ENCODE assay signal across 8 cellular contexts in the genomic region with DNA sequence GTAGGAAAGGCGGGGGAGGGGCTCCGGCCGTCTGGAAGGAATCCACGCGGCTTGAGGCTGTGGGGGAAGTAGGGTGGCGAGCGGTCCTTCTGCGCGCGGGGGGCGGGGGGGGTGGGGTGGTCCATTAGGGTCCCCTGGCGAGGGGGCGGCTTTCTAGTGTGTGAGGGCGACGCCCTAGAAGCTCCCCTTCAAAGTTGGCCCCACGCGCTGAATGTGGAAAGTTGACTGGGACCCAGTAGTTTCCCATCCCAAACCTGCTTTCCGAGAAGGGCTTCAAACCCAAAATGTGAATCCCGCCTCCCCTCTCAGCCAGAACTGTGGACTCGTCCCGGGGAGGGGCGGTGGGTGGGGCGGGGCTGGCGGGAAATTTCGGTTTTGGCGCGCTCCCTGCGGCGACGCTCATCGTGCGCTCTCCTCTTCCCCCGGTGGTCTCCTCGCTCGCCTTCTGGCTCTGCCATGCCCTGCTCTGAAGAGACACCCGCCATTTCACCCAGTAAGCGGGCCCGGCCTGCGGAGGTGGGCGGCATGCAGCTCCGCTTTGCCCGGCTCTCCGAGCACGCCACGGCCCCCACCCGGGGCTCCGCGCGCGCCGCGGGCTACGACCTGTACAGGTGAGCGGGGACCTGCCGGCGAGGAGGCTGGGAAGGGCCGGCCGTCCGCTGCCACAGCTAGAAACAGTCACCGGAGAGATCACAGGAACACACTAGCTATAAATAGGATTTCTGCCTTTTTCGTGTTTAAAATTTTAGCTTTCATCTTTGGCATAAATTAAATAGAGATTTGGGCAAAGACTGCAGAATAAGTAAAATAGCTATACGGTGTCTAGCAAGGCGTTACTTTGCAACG. TPM values are rescaled to one million over a fixed set of nuclear protein-coding genes. Genes with fewer than 3 reads are reported as not detected.
DNase-seq lines count a peak whose midpoint lies in the region; ATAC-seq, FAIRE-seq and TF ChIP-seq lines count a peak whose summit lies in the region.

No MANE protein-coding gene starts in this region.

- H3K9me3 ChIP-seq in neutrophil, result no peaks in the 10 kb centered on the region
- no peaks in the 10 kb centered on the region for H3K9me3 ChIP-seq in suprapubic skin

- H3K27me3 ChIP-seq in foreskin keratinocyte, result no peaks in the 10 kb centered on the region
- no peaks in the 10 kb centered on the region for H3K27me3 ChIP-seq in neutrophil
- H3K27me3 ChIP-seq in suprapubic skin, result no peaks in the 10 kb centered on the region

- under 1% methylated on average over 29 of the region's 64 CpGs for WGBS in suprapubic skin

- DNase-seq in DMS 273 treated with DMSO at 0.1 percent for 48 hours (lab: John Stamatoyannopoulos, UW) (peak; percentile 21), HTR-8/SVneo (ENCODE audit: insufficient read length, low spot score) (peak; percentile 58), RKO (ENCODE audit: low spot score) (peak; percentile 73), foreskin keratinocyte (no peak), suprapubic skin (ENCODE audit: low spot score in 2 of 2) (peak; percentile 83 to 86)
- peak; percentile 89 for DNase-seq in activated effector memory CD4-positive, alpha-beta T cell treated with anti-CD3 and anti-CD28 coated beads, Interleukin-2, amount 50 U/mL, for 16 hours

- H3K4me1 ChIP-seq in foreskin keratinocyte, result peaks cover 17% of the 10 kb centered on the region
- H3K4me1 ChIP-seq in neutrophil (ENCODE audit: control insufficient read depth in 1 of 2, insufficient read depth in 1 of 2, low read depth in 1 of 2, low read length in 1 of 2), result peaks cover 38 to 66% of the 10 kb centered on the region in 2 experiments
- H3K4me1 ChIP-seq in suprapubic skin, result peaks cover 18% of the 10 kb centered on the region

- TF ChIP-seq CTCF in foreskin keratinocyte (conservative IDR thresholded peaks at IDR 0.05), result no peak
- no peak for TF ChIP-seq CTCF in neutrophil (IDR thresholded peaks at IDR 0.05)
- no peak for TF ChIP-seq CTCF in suprapubic skin (IDR thresholded peaks at IDR 0.05)

- TF ChIP-seq EP300 in suprapubic skin (IDR thresholded peaks at IDR 0.05), result no peak

- TF ChIP-seq POLR2A in suprapubic skin (IDR thresholded peaks at IDR 0.05), result no peak

- H3K27ac ChIP-seq in foreskin keratinocyte (peak overlapping the region; percentile 96), neutrophil (peak overlapping the region; percentile 92), suprapubic skin (peak overlapping the region; percentile 96)

- FAIRE-seq in HTR-8/SVneo (lab: Jason Lieb, UNC), result peak; percentile 48

- H3K36me3 ChIP-seq in neutrophil, result no peaks in the 10 kb centered on the region
- peaks cover 31% of the 10 kb centered on the region for H3K36me3 ChIP-seq in suprapubic skin

- H3K4me3 ChIP-seq in neutrophil (ENCODE audit: low read depth in 1 of 2, low read length in 1 of 2) (peak overlapping the region; percentile 74 to 90), suprapubic skin (peak overlapping the region; percentile 87)

- ATAC-seq in GM21381 (IDR thresholded peaks at IDR 0.05; ENCODE audit: unreplicated experiment) (peak; percentile 51), foreskin keratinocyte (peak; percentile 62)

RNA-seq across cellular contexts. Expression of gene DUT, which starts 0.8 kb away (rescaled TPM):
- 93.8 and 113 TPM in 2 replicates for total RNA-seq in foreskin keratinocyte
- 160 and 193 TPM in 2 replicates for polyA plus RNA-seq in foreskin keratinocyte
- total RNA-seq in suprapubic skin, result 10 to 100 TPM; 49.3 to 69.4 (median 64.2) TPM

Comparison
In these comparisons a context has a peak if more than half of its experiments do, and no peak if none do; other contexts are left out.
1. DNase-seq: peak in DMS 273 treated with DMSO at 0.1 percent for 48 hours (single experiment), HTR-8/SVneo (single experiment), RKO (single experiment), activated effector memory CD4-positive, alpha-beta T cell treated with anti-CD3 and anti-CD28 coated beads, Interleukin-2, amount 50 U/mL, for 16 hours (single experiment) and suprapubic skin (2 of 2); none in foreskin keratinocyte (0 of 2).
2. Peak in every context shown above with its lines, with median percentiles within 50 percentile points of each other: H3K27ac ChIP-seq.